Comparison of ENCODE assay signal across 23 cellular contexts in genomic region chr22:35413624-35414023, GRCh38. TPM values are rescaled to one million over a fixed set of nuclear protein-coding genes. Genes with fewer than 3 reads are reported as not detected.
DNase-seq lines count a peak whose midpoint lies in the region; ATAC-seq, FAIRE-seq and TF ChIP-seq lines count a peak whose summit lies in the region.
"Had no signal": no experiment of that assay in that cellular context is flagged by ENCODE, and none has a peak within 500 bp of the region (broad histone marks: within the 10 kb centered on the region; RNA-seq: fewer than 3 reads in every experiment).

No MANE protein-coding gene starts in this region.

- H3K36me3 Mint-ChIP-seq in progenitor cell of endocrine pancreas (ENCODE audit: insufficient read depth) = peaks cover 18% of the 10 kb centered on the region
- H3K36me3 Mint-ChIP-seq in nephron progenitor cell (ENCODE audit: low read depth) = peaks cover 60% of the 10 kb centered on the region

- no peaks in the 10 kb centered on the region for H3K9me3 ChIP-seq in OCI-LY3 (ENCODE audit: insufficient read depth, low read length)
- H3K9me3 ChIP-seq: BE2C had no signal

- H3K4me1 ChIP-seq in OCI-LY3 (ENCODE audit: low read length) = peaks cover 43% of the 10 kb centered on the region
- H3K4me1 ChIP-seq: BE2C had no signal

- no peak for ATAC-seq in GM21447 (IDR thresholded peaks at IDR 0.05; ENCODE audit: unreplicated experiment)

- no peak overlapping the region for H3K9ac ChIP-seq in OCI-LY3 (ENCODE audit: low read length)
- H3K9ac ChIP-seq: GM23248 had no signal

- peak overlapping the region; percentile 74 for H3K27ac Mint-ChIP-seq in progenitor cell of endocrine pancreas
- H3K27ac Mint-ChIP-seq in nephron progenitor cell = no peak overlapping the region
- H3K27ac Mint-ChIP-seq: CD8-positive, alpha-beta memory T cell; HFFc6; IgD-negative memory B cell had no signal

- H2AFZ ChIP-seq in OCI-LY3 (ENCODE audit: low read depth, low read length) = no peak overlapping the region
- H2AFZ ChIP-seq: GM23248 had no signal

- CTCF ChIA-PET in HEK293T (lab: Yijun Ruan, JAX) = no interaction called here

- no peaks in the 10 kb centered on the region for H3K27me3 Mint-ChIP-seq in progenitor cell of endocrine pancreas
- no peaks in the 10 kb centered on the region for H3K27me3 Mint-ChIP-seq in nephron progenitor cell (ENCODE audit: low read depth, poor library complexity)
- H3K27me3 Mint-ChIP-seq: CD4-positive, CD25-positive, alpha-beta regulatory T cell; IgD-negative memory B cell had no signal

- peak; percentile 43 for FAIRE-seq in bronchial epithelial cell (lab: Jason Lieb, UNC)
- FAIRE-seq: A204.1, G401.6, GM12891, H54, HTR-8/SVneo had no signal

- peaks cover 66% of the 10 kb centered on the region for H3K79me2 ChIP-seq in OCI-LY3 (ENCODE audit: low read length)

- peak overlapping the region; percentile 20; the same call in 1 of the 2 replicates for H3K27ac ChIP-seq in OCI-LY3 (ENCODE audit: low read length)
- H3K27ac ChIP-seq: GM23248 had no signal

- H3K4me3 Mint-ChIP-seq in progenitor cell of endocrine pancreas (ENCODE audit: low read depth) (no peak overlapping the region), nephron progenitor cell (no peak overlapping the region)
- H3K4me3 Mint-ChIP-seq: CD4-positive, CD25-positive, alpha-beta regulatory T cell; CD8-positive, alpha-beta memory T cell; HFFc6; IgD-negative memory B cell had no signal

- H3K4me1 Mint-ChIP-seq in progenitor cell of endocrine pancreas (ENCODE audit: low read depth) (no peaks in the 10 kb centered on the region), nephron progenitor cell (no peaks in the 10 kb centered on the region)

- TF ChIP-seq CTCF in OCI-LY3 (IDR thresholded peaks at IDR 0.05; ENCODE audit: low read depth, low read length) (no peak), bronchial epithelial cell (IDR thresholded peaks at IDR 0.05; ENCODE audit: insufficient read depth, low read length, severe bottlenecking) (no peak), progenitor cell of endocrine pancreas (IDR thresholded peaks at IDR 0.05; ENCODE audit: unreplicated experiment) (no peak), nephron progenitor cell (IDR thresholded peaks at IDR 0.05) (no peak)

- no peaks in the 10 kb centered on the region for H3K27me3 ChIP-seq in OCI-LY3 (ENCODE audit: low read depth, low read length)
- H3K27me3 ChIP-seq in bronchial epithelial cell (ENCODE audit: control insufficient read depth, insufficient read depth, low read length) = no peaks in the 10 kb centered on the region
- H3K27me3 ChIP-seq: BE2C had no signal

- H3K36me3 ChIP-seq in OCI-LY3 (replicated peaks; ENCODE audit: low read depth, low read length) (peaks cover 79% of the 10 kb centered on the region), bronchial epithelial cell (ENCODE audit: control insufficient read depth, insufficient read depth, low read length) (peaks cover 9% of the 10 kb centered on the region)

- H3K4me2 ChIP-seq in OCI-LY3 (ENCODE audit: low read length) = no peak overlapping the region

- POLR2A ChIA-PET in HEK293T (lab: Yijun Ruan, JAX) = interaction anchor here (2.9 kb wide), 1 partner anchor 10 kb away, joined by 9 read pairs; no protein-coding TSS in a partner anchor

- no peak for DNase-seq in bronchial epithelial cell (ENCODE audit: low read depth)
- DNase-seq in progenitor cell of endocrine pancreas (ENCODE audit: low spot score, unreplicated experiment) = no peak
- DNase-seq in HEK293T (ENCODE audit: extremely low spot score) = no peak
- DNase-seq in nephron progenitor cell = no peak
- DNase-seq: ACHN; BE2C; C1 segment of cervical spinal cord; CD4-positive, CD25-positive, alpha-beta regulatory T cell; CD8-positive, alpha-beta memory T cell; COR-L47; DMS 273 treated with DMSO at 0.1 percent for 48 hours; DMS53; GM23248; HCEC 1CT; HFFc6 had no signal

- H3K9me3 Mint-ChIP-seq in progenitor cell of endocrine pancreas (ENCODE audit: low read depth) (no peaks in the 10 kb centered on the region), nephron progenitor cell (no peaks in the 10 kb centered on the region)
- H3K9me3 Mint-ChIP-seq: CD4-positive, CD25-positive, alpha-beta regulatory T cell; CD8-positive, alpha-beta memory T cell; HFFc6; IgD-negative memory B cell had no signal

- peaks cover 45% of the 10 kb centered on the region for H4K20me1 ChIP-seq in OCI-LY3 (ENCODE audit: insufficient read depth, low read length)

- H3K4me3 ChIP-seq in OCI-LY3 (ENCODE audit: low read length) (no peak overlapping the region), bronchial epithelial cell (ENCODE audit: low read depth, low read length) (no peak overlapping the region)
- H3K4me3 ChIP-seq: GM23248 had no signal

TF ChIP-seq in HEK293T, 16 proteins besides CTCF, POLR2A, EP300 and RAD21:
- TF ChIP-seq NFRKB (IDR thresholded peaks at IDR 0.05) (no peak), TARDBP (IDR thresholded peaks at IDR 0.05) (no peak), PKNOX1 (IDR thresholded peaks at IDR 0.05) (no peak), ZNF384 (IDR thresholded peaks at IDR 0.05) (no peak), FOXA1 (IDR thresholded peaks at IDR 0.05) (no peak)

RNA-seq across cellular contexts. Expression of gene MCM5, which starts 13.7 kb away (rescaled TPM):
- 6.6 and 6.7 TPM in 2 replicates for total RNA-seq in bronchial epithelial cell
- total RNA-seq in progenitor cell of endocrine pancreas = 84.8 and 92.8 TPM in 2 replicates

RNA-seq across cellular contexts. Expression of gene HMOX1, which starts 32.7 kb away (rescaled TPM):
- total RNA-seq in bronchial epithelial cell (3.9 and 5.2 TPM in 2 replicates), progenitor cell of endocrine pancreas (4.3 and 6.4 TPM in 2 replicates)
- total RNA-seq: CD4-positive, CD25-positive, alpha-beta regulatory T cell had no signal

Comparison
In these comparisons a context has a peak if more than half of its experiments do, and no peak if none do; other contexts are left out.
1. RNA of gene MCM5, which starts 13.7 kb away (total RNA-seq): 84.8 to 92.8 TPM in progenitor cell of endocrine pancreas; 6.6 to 6.7 TPM in bronchial epithelial cell; every median in the first group is over 10 times any median in the second.